Comparison of ENCODE assay signal across 21 cellular contexts in the genomic region with DNA sequence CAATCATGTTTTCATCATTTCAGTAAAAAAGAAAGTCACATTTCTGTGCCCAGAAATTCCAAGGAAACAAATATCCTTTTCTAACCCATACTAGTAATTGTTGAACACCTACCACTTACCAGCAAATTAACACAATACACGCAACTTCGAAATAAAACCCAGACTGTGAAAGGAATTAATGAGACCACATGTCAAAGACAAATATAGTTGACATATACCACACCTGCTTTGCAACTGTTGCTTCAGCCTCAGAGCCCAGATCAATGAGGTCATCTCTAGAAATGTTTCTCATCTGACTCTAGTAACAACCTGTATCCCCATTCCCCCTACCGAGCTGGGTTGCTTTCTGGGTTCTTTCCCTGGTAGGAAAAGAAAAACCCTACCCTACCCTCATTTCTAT. TPM values are rescaled to one million over a fixed set of nuclear protein-coding genes. Genes with fewer than 3 reads are reported as not detected.
DNase-seq lines count a peak whose midpoint lies in the region; ATAC-seq and TF ChIP-seq lines count a peak whose summit lies in the region.
"Had no signal": no experiment of that assay in that cellular context is flagged by ENCODE, and none has a peak within 500 bp of the region (broad histone marks: within the 10 kb centered on the region; RNA-seq: fewer than 3 reads in every experiment).

No MANE protein-coding gene starts in this region.

- H3K36me3 Mint-ChIP-seq in activated CD4-positive, alpha-beta T cell treated with anti-CD3 and anti-CD28 coated beads for 36 hours (ENCODE audit: low read depth) = peaks cover 42% of the 10 kb centered on the region
- peaks cover 40% of the 10 kb centered on the region for H3K36me3 Mint-ChIP-seq in activated CD4-positive, alpha-beta T cell treated with anti-CD3 and anti-CD28 coated beads, Interleukin-2, amount 10 ng/mL, durations not matched to agents 7 days and 5 days (ENCODE audit: low read depth)
- peaks cover 82% of the 10 kb centered on the region for H3K36me3 Mint-ChIP-seq in activated T-helper 17 cell treated with anti-CD3 and anti-CD28 coated beads, Interleukin-2, amount 50 U/mL, for 72 hours (ENCODE audit: low read depth)
- peaks cover 32% of the 10 kb centered on the region for H3K36me3 Mint-ChIP-seq in HFFc6 (ENCODE audit: low read depth)

- no peaks in the 10 kb centered on the region for H3K9me3 Mint-ChIP-seq in activated CD4-positive, alpha-beta T cell treated with anti-CD3 and anti-CD28 coated beads for 36 hours (ENCODE audit: low read depth)
- H3K9me3 Mint-ChIP-seq in activated CD4-positive, alpha-beta T cell treated with anti-CD3 and anti-CD28 coated beads, Interleukin-2, amount 10 ng/mL, durations not matched to agents 7 days and 5 days = no peaks in the 10 kb centered on the region
- no peaks in the 10 kb centered on the region for H3K9me3 Mint-ChIP-seq in activated T-helper 17 cell treated with anti-CD3 and anti-CD28 coated beads, Interleukin-2, amount 50 U/mL, for 72 hours
- H3K9me3 Mint-ChIP-seq in HFFc6 = no peaks in the 10 kb centered on the region

- POLR2A ChIA-PET in activated CD4-positive, alpha-beta T cell treated with anti-CD3 and anti-CD28 coated beads for 36 hours (lab: Charles Lee) = no interaction called here
- POLR2A ChIA-PET in activated CD4-positive, alpha-beta T cell treated with anti-CD3 and anti-CD28 coated beads, Interleukin-2, amount 10 ng/mL, durations not matched to agents 7 days and 5 days (lab: Charles Lee) = no interaction called here

- peaks cover 58 to 69% of the 10 kb centered on the region in 2 donors for H3K4me1 ChIP-seq in gastrocnemius medialis

- CTCF ChIA-PET in activated CD4-positive, alpha-beta T cell treated with anti-CD3 and anti-CD28 coated beads for 36 hours (lab: Charles Lee) = no interaction called here
- CTCF ChIA-PET in activated CD4-positive, alpha-beta T cell treated with anti-CD3 and anti-CD28 coated beads, Interleukin-2, amount 10 ng/mL, durations not matched to agents 7 days and 5 days (lab: Charles Lee) = interaction anchor here (0.5 kb wide), 1 partner anchor 255 kb away, joined by 3 read pairs; no protein-coding TSS in a partner anchor

- no peak for TF ChIP-seq POLR2A in gastrocnemius medialis (IDR thresholded peaks at IDR 0.05)

- intact Hi-C loops in activated CD4-positive, alpha-beta T cell treated with anti-CD3 and anti-CD28 coated beads for 36 hours (cut with DNase I, micrococcal nuclease) = loop anchor here in 1 of 2 experiments (5.0 kb wide), 1 partner anchor 37 kb away; no protein-coding TSS in a partner anchor
- intact Hi-C loops in gastrocnemius medialis (cut with DNase I; ENCODE audit: low total_unique reads) = no loop called here

- H3K4me1 Mint-ChIP-seq in activated CD4-positive, alpha-beta T cell treated with anti-CD3 and anti-CD28 coated beads for 36 hours = peaks cover 63% of the 10 kb centered on the region
- peaks cover 22% of the 10 kb centered on the region for H3K4me1 Mint-ChIP-seq in activated CD4-positive, alpha-beta T cell treated with anti-CD3 and anti-CD28 coated beads, Interleukin-2, amount 10 ng/mL, durations not matched to agents 7 days and 5 days
- H3K4me1 Mint-ChIP-seq in activated T-helper 17 cell treated with anti-CD3 and anti-CD28 coated beads, Interleukin-2, amount 50 U/mL, for 72 hours = peaks cover 35% of the 10 kb centered on the region
- peaks cover 30% of the 10 kb centered on the region for H3K4me1 Mint-ChIP-seq in HFFc6 (ENCODE audit: low read depth)

- H3K4me3 Mint-ChIP-seq in activated CD4-positive, alpha-beta T cell treated with anti-CD3 and anti-CD28 coated beads for 36 hours = no peak overlapping the region
- H3K4me3 Mint-ChIP-seq in activated CD4-positive, alpha-beta T cell treated with anti-CD3 and anti-CD28 coated beads, Interleukin-2, amount 10 ng/mL, durations not matched to agents 7 days and 5 days = no peak overlapping the region
- no peak overlapping the region for H3K4me3 Mint-ChIP-seq in activated T-helper 17 cell treated with anti-CD3 and anti-CD28 coated beads, Interleukin-2, amount 50 U/mL, for 72 hours
- no peak overlapping the region for H3K4me3 Mint-ChIP-seq in HFFc6
- H3K4me3 Mint-ChIP-seq: activated naive CD8-positive, alpha-beta T cell had no signal

- no peaks in the 10 kb centered on the region for H3K27me3 Mint-ChIP-seq in activated CD4-positive, alpha-beta T cell treated with anti-CD3 and anti-CD28 coated beads for 36 hours
- no peaks in the 10 kb centered on the region for H3K27me3 Mint-ChIP-seq in activated CD4-positive, alpha-beta T cell treated with anti-CD3 and anti-CD28 coated beads, Interleukin-2, amount 10 ng/mL, durations not matched to agents 7 days and 5 days
- H3K27me3 Mint-ChIP-seq in activated T-helper 17 cell treated with anti-CD3 and anti-CD28 coated beads, Interleukin-2, amount 50 U/mL, for 72 hours = no peaks in the 10 kb centered on the region
- no peaks in the 10 kb centered on the region for H3K27me3 Mint-ChIP-seq in HFFc6 (ENCODE audit: insufficient read depth)
- H3K27me3 Mint-ChIP-seq: activated naive CD8-positive, alpha-beta T cell had no signal

- peak overlapping the region; percentile 57 to 60 (median 60) for H3K27ac ChIP-seq in gastrocnemius medialis
- H3K27ac ChIP-seq: body of pancreas, foreskin keratinocyte, tibial nerve had no signal

- H3K9me3 ChIP-seq in gastrocnemius medialis = no peaks in the 10 kb centered on the region
- H3K9me3 ChIP-seq: body of pancreas, tibial nerve had no signal

- no peak for DNase-seq in activated CD4-positive, alpha-beta T cell treated with anti-CD3 and anti-CD28 coated beads for 36 hours
- no peak for DNase-seq in activated CD4-positive, alpha-beta T cell treated with anti-CD3 and anti-CD28 coated beads, Interleukin-2, amount 10 ng/mL, durations not matched to agents 7 days and 5 days
- DNase-seq in gastrocnemius medialis (no peak), hepatic stellate cell (ENCODE audit: low spot score) (no peak), NCI-H2107 (lab: John Stamatoyannopoulos, UW) (no peak), HFFc6 (no peak)
- DNase-seq: activated CD4-positive, alpha-beta T cell treated with anti-CD3 and anti-CD28 coated beads, Interleukin-2, amount 50 U/mL, for 1 hour; body of pancreas; C1 segment of cervical spinal cord; cortex of kidney; DMS79; foreskin keratinocyte; KG1; midbrain; NCI-H1105; NK-92 treated with Interleukin-12 subunit alpha and Interleukin-12 subunit beta, amount 100 ng/mL, for 24 hours; stimulated activated naive CD4-positive, alpha-beta T cell had no signal

- ATAC-seq in activated CD4-positive, alpha-beta T cell treated with anti-CD3 and anti-CD28 coated beads for 36 hours = peak; percentile 16
- ATAC-seq in GM18867 (IDR thresholded peaks at IDR 0.05; ENCODE audit: unreplicated experiment) = peak; percentile 63
- peak; percentile 11 for ATAC-seq in activated T-helper 17 cell treated with anti-CD3 and anti-CD28 coated beads, Interleukin-2, amount 50 U/mL, for 72 hours (replicated peaks)
- ATAC-seq in gastrocnemius medialis = peak; percentile 86 to 92
- ATAC-seq: body of pancreas had no signal

- in situ Hi-C loops in gastrocnemius medialis (cut with MboI; ENCODE audit: low sequenced_read_pairs in 4 of 4) = no loop called here

- no peaks in the 10 kb centered on the region for H3K27me3 ChIP-seq in gastrocnemius medialis
- H3K27me3 ChIP-seq: body of pancreas, foreskin keratinocyte, tibial nerve had no signal

- H3K36me3 ChIP-seq in gastrocnemius medialis = no peaks in the 10 kb centered on the region

- TF ChIP-seq CTCF in gastrocnemius medialis (IDR thresholded peaks at IDR 0.05 in 4 of 5, conservative IDR thresholded peaks at IDR 0.05 in 1 of 5) (no peak), HFFc6 (IDR thresholded peaks at IDR 0.05) (no peak)

- no peak overlapping the region for H3K27ac Mint-ChIP-seq in activated CD4-positive, alpha-beta T cell treated with anti-CD3 and anti-CD28 coated beads for 36 hours
- no peak overlapping the region for H3K27ac Mint-ChIP-seq in activated CD4-positive, alpha-beta T cell treated with anti-CD3 and anti-CD28 coated beads, Interleukin-2, amount 10 ng/mL, durations not matched to agents 7 days and 5 days
- H3K27ac Mint-ChIP-seq in activated T-helper 17 cell treated with anti-CD3 and anti-CD28 coated beads, Interleukin-2, amount 50 U/mL, for 72 hours = peak overlapping the region; percentile 4
- H3K27ac Mint-ChIP-seq in HFFc6 = no peak overlapping the region
- H3K27ac Mint-ChIP-seq: activated naive CD8-positive, alpha-beta T cell had no signal

- no peak overlapping the region for H3K4me3 ChIP-seq in gastrocnemius medialis
- H3K4me3 ChIP-seq: body of pancreas, tibial nerve had no signal

RNA-seq across cellular contexts. Expression of gene TRIP12, which starts 52.6 kb away (rescaled TPM):
- total RNA-seq in activated CD4-positive, alpha-beta T cell treated with anti-CD3 and anti-CD28 coated beads for 36 hours = 100 to 1,000 TPM; 231 to 382 TPM
- 100 to 1,000 TPM; 232 to 296 TPM for total RNA-seq in activated CD4-positive, alpha-beta T cell treated with anti-CD3 and anti-CD28 coated beads, Interleukin-2, amount 10 ng/mL, durations not matched to agents 7 days and 5 days
- 100 to 1,000 TPM; 224 to 301 TPM for total RNA-seq in activated T-helper 17 cell treated with anti-CD3 and anti-CD28 coated beads, Interleukin-2, amount 50 U/mL, for 72 hours
- total RNA-seq in gastrocnemius medialis = 100 to 1,000 TPM; 122 to 152 (median 141) TPM
- total RNA-seq in HFFc6 (2021; fragmentation: NEBNext Ultra II Directional; extraction: Animal tissue kit (Norgen Biotek cat#: 25700)) = 100 to 1,000 TPM; 249 to 296 (median 265) TPM

RNA-seq across cellular contexts. Expression of gene FBXO36, which starts 53.1 kb away (rescaled TPM):
- 1 to 10 TPM; 1.5 to 2.0 TPM for total RNA-seq in activated CD4-positive, alpha-beta T cell treated with anti-CD3 and anti-CD28 coated beads for 36 hours
- 1 to 10 TPM in 1 of 2 experiments, under 1 TPM in 1; 0.82 to 1.1 TPM for total RNA-seq in activated CD4-positive, alpha-beta T cell treated with anti-CD3 and anti-CD28 coated beads, Interleukin-2, amount 10 ng/mL, durations not matched to agents 7 days and 5 days
- total RNA-seq in activated T-helper 17 cell treated with anti-CD3 and anti-CD28 coated beads, Interleukin-2, amount 50 U/mL, for 72 hours = under 1 TPM; 0.37 to 0.67 TPM
- total RNA-seq in gastrocnemius medialis = 1 to 10 TPM in 2 of 4 donors, under 1 TPM in 2; 0.64 to 2.2 (median 0.98) TPM
- 1 to 10 TPM; 1.3 to 2.9 (median 2.4) TPM for total RNA-seq in HFFc6 (2021; fragmentation: NEBNext Ultra II Directional; extraction: Animal tissue kit (Norgen Biotek cat#: 25700))

Comparison
In these comparisons a context has a peak if more than half of its experiments do, and no peak if none do; other contexts are left out.
1. ATAC-seq: peak in every context shown above with its lines; median percentile 89 in gastrocnemius medialis; 63 in GM18867; 16 in activated CD4-positive, alpha-beta T cell treated with anti-CD3 and anti-CD28 coated beads for 36 hours; 11 in activated T-helper 17 cell treated with anti-CD3 and anti-CD28 coated beads, Interleukin-2, amount 50 U/mL, for 72 hours.